Comparison of ENCODE assay signal across 10 cellular contexts in genomic region chr4:85474356-85474755, GRCh38. TPM values are rescaled to one million over a fixed set of nuclear protein-coding genes. Genes with fewer than 3 reads are reported as not detected.
DNase-seq lines count a peak whose midpoint lies in the region; ATAC-seq, FAIRE-seq and TF ChIP-seq lines count a peak whose summit lies in the region.
"Had no signal": no experiment of that assay in that cellular context is flagged by ENCODE, and none has a peak within 500 bp of the region (broad histone marks: within the 10 kb centered on the region; RNA-seq: fewer than 3 reads in every experiment).

No MANE protein-coding gene starts in this region.

- H2AK5ac ChIP-seq in H1 (ENCODE audit: low read depth, low read length), result no peak overlapping the region

- H4K8ac ChIP-seq in H1 (ENCODE audit: extremely low read depth, insufficient read depth, low read length), result no peak overlapping the region

- no peak overlapping the region for H3K27ac Mint-ChIP-seq in neural progenitor cell
- H3K27ac Mint-ChIP-seq: activated T-helper 2 cell treated with anti-CD3 and anti-CD28 coated beads, Interferon-gamma antibody, Interleukin-2, Interleukin-4, amounts not matched to agents 10 μg/mL and 5 μg/mL and 100 μg/mL, durations not matched to agents 14 hours and 24 hours and 36 hours had no signal

- peak overlapping the region; percentile 95 for H3K4me3 Mint-ChIP-seq in neural progenitor cell

- H2AFZ ChIP-seq in MM.1S (ENCODE audit: low read length), result peak overlapping the region; percentile 94; the same call in 1 of the 2 replicates
- no peak overlapping the region for H2AFZ ChIP-seq in H1 (ENCODE audit: low read length)
- H2AFZ ChIP-seq in neural progenitor cell (replicated peaks), result no peak overlapping the region

- no peak overlapping the region for H2BK5ac ChIP-seq in H1 (ENCODE audit: low read depth, low read length)

- intact Hi-C loops in mucosa of descending colon (cut with DNase I, micrococcal nuclease), result no loop called here

- H3K9ac ChIP-seq in MM.1S (ENCODE audit: low read length) (no peak overlapping the region; the same call in 1 of the 2 replicates), H1 (replicated peaks in 1 of 4; ENCODE audit: extremely low read depth in 1 of 4, low read depth in 3 of 4, low read length in 3 of 4) (no peak overlapping the region), neural progenitor cell (no peak overlapping the region)
- H3K9ac ChIP-seq: BLaER1 had no signal

- POLR2A ChIA-PET in H1 (lab: Charles Lee; ENCODE audit: partially characterized antibody), result interaction anchor here (0.6 to 0.7 kb wide), 4 partner anchors 12 to 499 kb away, joined by 3 read pairs; no protein-coding TSS in a partner anchor

- H2BK15ac ChIP-seq in H1 (ENCODE audit: low read length), result no peak overlapping the region

- no peak overlapping the region for H2BK20ac ChIP-seq in H1 (ENCODE audit: low read length)

- H3K9me2 ChIP-seq in MM.1S (replicated peaks; ENCODE audit: insufficient read depth, low read length), result no peaks in the 10 kb centered on the region

- no peak for TF ChIP-seq EP300 in H1 (IDR thresholded peaks at IDR 0.05; ENCODE audit: borderline replicate concordance in 1 of 2, low read depth in 2 of 2, low read length in 2 of 2)

- H3K4me2 ChIP-seq in MM.1S (ENCODE audit: low read depth, low read length) (peak overlapping the region; percentile 75), H1 (ENCODE audit: insufficient read depth in 1 of 2, low read depth in 2 of 2, low read length in 2 of 2) (peak overlapping the region; percentile 61 to 89; a peak in 2 of 4 replicates), neural progenitor cell (peak overlapping the region; percentile 83)
- H3K4me2 ChIP-seq: BLaER1 had no signal

- H4K91ac ChIP-seq in H1 (replicated peaks; ENCODE audit: insufficient read length, low read length), result no peak overlapping the region

- no peak overlapping the region for H2BK12ac ChIP-seq in H1 (ENCODE audit: low read depth, low read length)

- H3F3A ChIP-seq in MM.1S (ENCODE audit: insufficient read depth, low read length) (peaks cover 10% of the 10 kb centered on the region; the same call in 1 of the 2 replicates), neural progenitor cell (ENCODE audit: low read depth) (peaks cover 13% of the 10 kb centered on the region)

- ATAC-seq in HG03135 (IDR thresholded peaks at IDR 0.05; ENCODE audit: unreplicated experiment), result no peak
- ATAC-seq in mucosa of descending colon, result no peak
- no peak for ATAC-seq in HG02763 (IDR thresholded peaks at IDR 0.05; ENCODE audit: unreplicated experiment)

- no peak for TF ChIP-seq POLR2A in H1 (IDR thresholded peaks at IDR 0.05; ENCODE audit: control extremely low read depth in 1 of 2, low read depth in 2 of 2, low read length in 2 of 2)

- no peak overlapping the region for H2BK120ac ChIP-seq in H1 (replicated peaks; ENCODE audit: low read depth, low read length)

- no peak overlapping the region for H4K5ac ChIP-seq in H1 (ENCODE audit: insufficient read length, low read depth, low read length)

- H3K4me1 Mint-ChIP-seq in neural progenitor cell, result peaks cover 19% of the 10 kb centered on the region

- CTCF ChIA-PET in H1 (lab: Charles Lee; ENCODE audit: partially characterized antibody), result interaction anchor here (0.9 to 2.1 kb wide), 7 partner anchors 8 to 391 kb away, joined by 3 to 7 read pairs (median 4); no protein-coding TSS in a partner anchor

- H3K9me3 Mint-ChIP-seq in neural progenitor cell, result no peaks in the 10 kb centered on the region
- H3K9me3 Mint-ChIP-seq: activated T-helper 2 cell treated with anti-CD3 and anti-CD28 coated beads, Interferon-gamma antibody, Interleukin-2, Interleukin-4, amounts not matched to agents 10 μg/mL and 5 μg/mL and 100 μg/mL, durations not matched to agents 14 hours and 24 hours and 36 hours had no signal

- TF ChIP-seq RAD21 in H1 (IDR thresholded peaks at IDR 0.05 in 1 of 2, conservative IDR thresholded peaks at IDR 0.05 in 1 of 2; ENCODE audit: low read depth in 2 of 2, low read length in 2 of 2), result no peak

- no peak overlapping the region for H3K18ac ChIP-seq in H1 (ENCODE audit: extremely low read depth, low read length)

- no peaks in the 10 kb centered on the region for H3K36me3 ChIP-seq in MM.1S (replicated peaks; ENCODE audit: insufficient read depth, low read length)
- no peaks in the 10 kb centered on the region for H3K36me3 ChIP-seq in H1 (ENCODE audit: control insufficient read depth in 2 of 4, insufficient read depth in 4 of 4, low read length in 3 of 4)
- H3K36me3 ChIP-seq in neural progenitor cell, result no peaks in the 10 kb centered on the region
- H3K36me3 ChIP-seq in mucosa of descending colon (ENCODE audit: low read depth), result no peaks in the 10 kb centered on the region
- H3K36me3 ChIP-seq: BLaER1 had no signal

- DNase-seq in MM.1S (no peak), H1 (ENCODE audit: low read depth in 1 of 2, low spot score in 2 of 2) (no peak), neural progenitor cell (ENCODE audit: low spot score) (no peak), mucosa of descending colon (no peak)
- DNase-seq in activated naive CD4-positive, alpha-beta T cell treated with anti-CD3 and anti-CD28 coated beads, Interleukin-2, amount 50 U/mL, for 16 hours, result no peak

- no peak overlapping the region for H3K14ac ChIP-seq in H1 (ENCODE audit: insufficient read length)

- H4K20me1 ChIP-seq in MM.1S (ENCODE audit: insufficient read depth, low read length) (no peaks in the 10 kb centered on the region), H1 (replicated peaks in 1 of 2; ENCODE audit: control insufficient read depth in 1 of 2, insufficient read depth in 2 of 2, low read length in 2 of 2) (no peaks in the 10 kb centered on the region), neural progenitor cell (ENCODE audit: low read depth) (no peaks in the 10 kb centered on the region)
- H4K20me1 ChIP-seq: BLaER1 had no signal

- WGBS in H1 (ENCODE audit: extremely low coverage in 1 of 2, insufficient coverage in 1 of 2, insufficient read length in 1 of 2, insufficient replicate concordance in 2 of 2, low coverage in 1 of 2, low lambda C conversion rate in 2 of 2, missing lambda C conversion rate in 1 of 2), 2 experiments, result 91% methylated on average over 4 of the region's 4 CpGs; no CpG with 5 or more reads in 1 of the 2 experiments

- H3K4me1 ChIP-seq in MM.1S (ENCODE audit: low read length), result no peaks in the 10 kb centered on the region
- peaks cover 0 to 3% (median under 1%) of the 10 kb centered on the region in 4 experiments; a peak in 1 of 7 replicates for H3K4me1 ChIP-seq in H1 (replicated peaks in 1 of 4; ENCODE audit: control insufficient read depth in 3 of 4, insufficient read depth in 4 of 4, low read length in 3 of 4)
- H3K4me1 ChIP-seq in neural progenitor cell, result peaks cover 6% of the 10 kb centered on the region
- peaks cover 8% of the 10 kb centered on the region for H3K4me1 ChIP-seq in mucosa of descending colon (ENCODE audit: low read depth)
- H3K4me1 ChIP-seq: BLaER1 had no signal

- H3K79me2 ChIP-seq in MM.1S (ENCODE audit: low read length), result no peaks in the 10 kb centered on the region
- no peaks in the 10 kb centered on the region for H3K79me2 ChIP-seq in H1 (ENCODE audit: control insufficient read depth in 1 of 2, insufficient read depth in 2 of 2, low read length in 2 of 2)
- no peaks in the 10 kb centered on the region for H3K79me2 ChIP-seq in neural progenitor cell (ENCODE audit: low read depth)

- H3K56ac ChIP-seq in H1 (replicated peaks; ENCODE audit: insufficient read length, low read depth, low read length), result no peak overlapping the region

- H3K27me3 ChIP-seq in MM.1S (replicated peaks; ENCODE audit: insufficient read depth, low read length) (no peaks in the 10 kb centered on the region), H1 (replicated peaks in 1 of 4; ENCODE audit: control insufficient read depth in 3 of 4, extremely low read depth in 1 of 4, insufficient read depth in 3 of 4, low read length in 3 of 4) (peaks cover 0 to 1% (median 0%) of the 10 kb centered on the region in 4 experiments; a peak in 4 of 7 replicates), neural progenitor cell (peaks cover 41% of the 10 kb centered on the region)
- H3K27me3 ChIP-seq: BLaER1 had no signal

- H3K9me3 ChIP-seq in MM.1S (replicated peaks; ENCODE audit: insufficient read depth, low read length), result no peaks in the 10 kb centered on the region
- H3K9me3 ChIP-seq in H1 (ENCODE audit: insufficient read depth in 2 of 2, low read depth in 1 of 2, low read length in 1 of 2), result no peaks in the 10 kb centered on the region
- H3K9me3 ChIP-seq in neural progenitor cell (ENCODE audit: low read depth), result no peaks in the 10 kb centered on the region
- no peaks in the 10 kb centered on the region for H3K9me3 ChIP-seq in mucosa of descending colon
- H3K9me3 ChIP-seq: BLaER1 had no signal

- TF ChIP-seq CTCF in 22Rv1 (IDR thresholded peaks at IDR 0.05) (no peak), MM.1S (IDR thresholded peaks at IDR 0.05; ENCODE audit: low read length) (no peak), H1 (IDR thresholded peaks at IDR 0.05; ENCODE audit: control extremely low read depth in 1 of 3, insufficient read depth in 1 of 3, low read depth in 1 of 3, low read length in 3 of 3) (no peak), neural progenitor cell (IDR thresholded peaks at IDR 0.05) (no peak), mucosa of descending colon (IDR thresholded peaks at IDR 0.05) (no peak)

- H3K27ac ChIP-seq in 22Rv1 (peak overlapping the region; percentile 90), MM.1S (ENCODE audit: low read length) (peak overlapping the region; percentile 76; the same call in 1 of the 2 replicates), H1 (ENCODE audit: low read depth, low read length) (no peak overlapping the region), neural progenitor cell (no peak overlapping the region)
- H3K27ac ChIP-seq: BLaER1 had no signal

- H3K27me3 Mint-ChIP-seq in neural progenitor cell (ENCODE audit: insufficient read depth, low read depth), result peaks cover 5% of the 10 kb centered on the region

- no peaks in the 10 kb centered on the region for H3K36me3 Mint-ChIP-seq in neural progenitor cell

- H3K23me2 ChIP-seq in H1 (ENCODE audit: low read depth, low read length), result peaks cover 2% of the 10 kb centered on the region; the same call in 1 of the 2 replicates

- H3K23ac ChIP-seq in H1 (ENCODE audit: insufficient read length), result no peak overlapping the region

- no peak overlapping the region for H3K4ac ChIP-seq in H1 (replicated peaks; ENCODE audit: insufficient read length, low read depth, low read length)

- H3K79me1 ChIP-seq in H1 (ENCODE audit: low read depth, low read length), result no peaks in the 10 kb centered on the region

- H3K4me3 ChIP-seq in MM.1S (ENCODE audit: low read length), result peak overlapping the region; percentile 72
- peak overlapping the region in 1 of 4 experiments; percentile 71; a peak in 4 of 8 replicates for H3K4me3 ChIP-seq in H1 (ENCODE audit: extremely low read depth in 1 of 4, insufficient read depth in 2 of 4, low read depth in 3 of 4, low read length in 4 of 4)
- peak overlapping the region; percentile 61 for H3K4me3 ChIP-seq in neural progenitor cell
- no peak overlapping the region for H3K4me3 ChIP-seq in mucosa of descending colon
- H3K4me3 ChIP-seq: BLaER1 had no signal

- FAIRE-seq in H1 (lab: Jason Lieb, UNC), result no peak

RNA-seq across cellular contexts. Expression of gene ARHGAP24, which starts 0.6 kb away (rescaled TPM):
- 0.31 and 0.50 TPM in 2 replicates for total RNA-seq in H1 (2021; fragmentation: NEBNext Ultra II Directional; extraction: Animal tissue kit (Norgen Biotek cat#: 25700))
- polyA plus RNA-seq in H1 (2011; rRNA removed), result 0.08 and 0.09 TPM in 2 replicates
- 0.32 TPM for polyA plus RNA-seq in H1 (2011; cell fraction: cytosol; rRNA removed)
- 0.21 TPM for polyA plus RNA-seq in H1 (2011; cell fraction: nucleus; rRNA removed)
- 0.31 to 0.69 TPM (median 0.46 TPM) in 4 replicates for polyA plus RNA-seq in H1 (2012, experiment 1 of 2)
- polyA plus RNA-seq in H1 (2012, experiment 2 of 2), result not detected
- 0.16 TPM for polyA plus RNA-seq in H1 (2013, experiment 1 of 2)
- polyA plus RNA-seq in H1 (2013, experiment 2 of 2), result 0.24 TPM
- 0.78 and 1.1 TPM in 2 replicates for polyA minus RNA-seq in H1 (2011; rRNA and poly(A)+ RNA removed)
- polyA minus RNA-seq in H1 (2011; cell fraction: cytosol; rRNA and poly(A)+ RNA removed), result not detected
- 2.5 TPM for polyA minus RNA-seq in H1 (2011; cell fraction: nucleus; rRNA and poly(A)+ RNA removed)
- total RNA-seq in neural progenitor cell (ENCODE audit: low replicate concordance) (2.2 and 2.6 TPM in 2 replicates), mucosa of descending colon (10 to 100 TPM in 1 of 3 donors, 1 to 10 TPM in 2; 5.2 to 11.6 (median 6.7) TPM)
- total RNA-seq: activated T-helper 2 cell treated with anti-CD3 and anti-CD28 coated beads, Interferon-gamma antibody, Interleukin-2, Interleukin-4, amounts not matched to agents 10 μg/mL and 5 μg/mL and 100 μg/mL, durations not matched to agents 14 hours and 24 hours and 36 hours had no signal

Comparison
In these comparisons a context has a peak if more than half of its experiments do, and no peak if none do; other contexts are left out.
1. H3K27ac ChIP-seq: peak in 22Rv1 (single experiment) and MM.1S (single experiment); none in H1 (single experiment) and neural progenitor cell (single experiment).
2. Peak in every context shown above with its lines, with median percentiles within 50 percentile points of each other: H3K4me2 ChIP-seq.